Comparison of ENCODE assay signal across 8 cellular contexts in genomic region chr6:8435845-8436168, GRCh38. TPM values are rescaled to one million over a fixed set of nuclear protein-coding genes. Genes with fewer than 3 reads are reported as not detected.
A peak's percentile ranks its signal among the peaks of the same experiment; 100 is the strongest.
DNase-seq lines count a peak whose midpoint lies in the region; ATAC-seq and TF ChIP-seq lines count a peak whose summit lies in the region.

No MANE protein-coding gene starts in this region.

- CTCF ChIA-PET in activated CD8-positive, alpha-beta T cell treated with anti-CD3 and anti-CD28 coated beads for 36 hours (lab: Charles Lee): no interaction called here

- peak overlapping the region; percentile 93 for H3K4me3 Mint-ChIP-seq in activated T-cell treated with anti-CD3 and anti-CD28 coated beads, Interleukin-2, amount 50 U/mL, for 4 hours
- H3K4me3 Mint-ChIP-seq in activated CD8-positive, alpha-beta T cell treated with anti-CD3 and anti-CD28 coated beads for 36 hours: peak overlapping the region; percentile 82

- H3K36me3 Mint-ChIP-seq in activated T-cell treated with anti-CD3 and anti-CD28 coated beads, Interleukin-2, amount 50 U/mL, for 4 hours (ENCODE audit: insufficient read depth): peaks cover 16% of the 10 kb centered on the region
- H3K36me3 Mint-ChIP-seq in activated CD8-positive, alpha-beta T cell treated with anti-CD3 and anti-CD28 coated beads for 36 hours (ENCODE audit: low read depth): peaks cover 29% of the 10 kb centered on the region

- no peak for TF ChIP-seq CTCF in activated CD8-positive, alpha-beta T cell treated with anti-CD3 and anti-CD28 coated beads for 36 hours (IDR thresholded peaks at IDR 0.05)
- TF ChIP-seq CTCF in right atrium auricular region (IDR thresholded peaks at IDR 0.05): no peak

- H3K4me1 ChIP-seq in right atrium auricular region: peaks cover 0 to 24% of the 10 kb centered on the region in 2 donors
- H3K4me1 ChIP-seq in skeletal muscle tissue (ENCODE audit: control insufficient read depth in 3 of 3, insufficient read depth in 3 of 3, low read length in 3 of 3): peaks cover 9 to 21% (median 14%) of the 10 kb centered on the region in 3 donors

- peak overlapping the region; percentile 93 for H3K27ac Mint-ChIP-seq in activated CD8-positive, alpha-beta T cell treated with anti-CD3 and anti-CD28 coated beads for 36 hours

- DNase-seq in activated T-cell treated with anti-CD3 and anti-CD28 coated beads, Interleukin-2, amount 50 U/mL, for 4 hours: no peak
- no peak for DNase-seq in activated T-cell treated with anti-CD3 and anti-CD28 coated beads, Interleukin-2, amount 50 U/mL, for 48 hours
- DNase-seq in activated CD8-positive, alpha-beta T cell treated with anti-CD3 and anti-CD28 coated beads for 36 hours: no peak
- no peak for DNase-seq in right atrium auricular region (ENCODE audit: low spot score)
- DNase-seq in A172 (ENCODE audit: low spot score): no peak
- DNase-seq in NCI-H748 (lab: John Stamatoyannopoulos, UW; ENCODE audit: unreplicated experiment): no peak

- H3K27ac ChIP-seq in right atrium auricular region (peak overlapping the region; percentile 82 to 93), skeletal muscle tissue (ENCODE audit: low read depth, low read length) (peak overlapping the region; percentile 83)

- H3K9me3 Mint-ChIP-seq in activated T-cell treated with anti-CD3 and anti-CD28 coated beads, Interleukin-2, amount 50 U/mL, for 4 hours: no peaks in the 10 kb centered on the region
- H3K9me3 Mint-ChIP-seq in activated CD8-positive, alpha-beta T cell treated with anti-CD3 and anti-CD28 coated beads for 36 hours: peaks cover 1% of the 10 kb centered on the region

- H3K9me3 ChIP-seq in right atrium auricular region: no peaks in the 10 kb centered on the region
- no peaks in the 10 kb centered on the region for H3K9me3 ChIP-seq in skeletal muscle tissue (ENCODE audit: control insufficient read depth in 3 of 3, low read length in 3 of 3)

- H3K27me3 ChIP-seq in right atrium auricular region: no peaks in the 10 kb centered on the region
- no peaks in the 10 kb centered on the region for H3K27me3 ChIP-seq in skeletal muscle tissue (ENCODE audit: control insufficient read depth in 3 of 3, insufficient read depth in 3 of 3, low read length in 3 of 3)

- ATAC-seq in activated T-cell treated with anti-CD3 and anti-CD28 coated beads, Interleukin-2, amount 50 U/mL, for 4 hours: no peak
- ATAC-seq in activated CD8-positive, alpha-beta T cell treated with anti-CD3 and anti-CD28 coated beads for 36 hours: no peak
- ATAC-seq in HG03135 (IDR thresholded peaks at IDR 0.05; ENCODE audit: unreplicated experiment): no peak

- no peaks in the 10 kb centered on the region for H3K36me3 ChIP-seq in right atrium auricular region
- H3K36me3 ChIP-seq in skeletal muscle tissue (ENCODE audit: control insufficient read depth in 3 of 3, insufficient read depth in 3 of 3, low read length in 3 of 3): no peaks in the 10 kb centered on the region

- H3K4me3 ChIP-seq in right atrium auricular region: peak overlapping the region; percentile 87 to 90
- H3K4me3 ChIP-seq in skeletal muscle tissue (ENCODE audit: low read length in 3 of 3): peak overlapping the region; percentile 96 to 99 (median 99)

- H3K4me1 Mint-ChIP-seq in activated T-cell treated with anti-CD3 and anti-CD28 coated beads, Interleukin-2, amount 50 U/mL, for 4 hours (ENCODE audit: low read depth): peaks cover 38% of the 10 kb centered on the region
- peaks cover 32% of the 10 kb centered on the region for H3K4me1 Mint-ChIP-seq in activated CD8-positive, alpha-beta T cell treated with anti-CD3 and anti-CD28 coated beads for 36 hours (ENCODE audit: low read depth)

- peak overlapping the region; percentile 86 to 92 (median 91) for H3K9ac ChIP-seq in skeletal muscle tissue (ENCODE audit: low read depth in 1 of 3, low read length in 3 of 3)

- intact Hi-C loops in activated CD8-positive, alpha-beta T cell treated with anti-CD3 and anti-CD28 coated beads for 36 hours (cut with micrococcal nuclease): loop anchor here (10.0 kb wide), 1 partner anchor 331 kb away; the partner anchor contains the start of gene EEF1E1

- POLR2A ChIA-PET in activated CD8-positive, alpha-beta T cell treated with anti-CD3 and anti-CD28 coated beads for 36 hours (lab: Charles Lee): no interaction called here

- no peaks in the 10 kb centered on the region for H3K27me3 Mint-ChIP-seq in activated T-cell treated with anti-CD3 and anti-CD28 coated beads, Interleukin-2, amount 50 U/mL, for 4 hours (ENCODE audit: low read depth)
- no peaks in the 10 kb centered on the region for H3K27me3 Mint-ChIP-seq in activated CD8-positive, alpha-beta T cell treated with anti-CD3 and anti-CD28 coated beads for 36 hours

RNA-seq across cellular contexts. Expression of gene SLC35B3, which starts 0.5 kb away (rescaled TPM):
- 1 to 10 TPM; 6.8 to 7.7 (median 6.9) TPM for total RNA-seq in activated T-cell treated with anti-CD3 and anti-CD28 coated beads, Interleukin-2, amount 50 U/mL, for 4 hours
- total RNA-seq in activated CD8-positive, alpha-beta T cell treated with anti-CD3 and anti-CD28 coated beads for 36 hours: 1 to 10 TPM; 7.1 to 7.8 TPM
- total RNA-seq in right atrium auricular region: 1 to 10 TPM; 5.6 to 6.0 TPM
- total RNA-seq in skeletal muscle tissue: 12.5 TPM
- 11.2 and 18.7 TPM in 2 replicates for total RNA-seq in A172 (2014; rRNA removed; shearing (Covaris generic))
